Comparison of ENCODE assay signal across 19 cellular contexts in the genomic region with DNA sequence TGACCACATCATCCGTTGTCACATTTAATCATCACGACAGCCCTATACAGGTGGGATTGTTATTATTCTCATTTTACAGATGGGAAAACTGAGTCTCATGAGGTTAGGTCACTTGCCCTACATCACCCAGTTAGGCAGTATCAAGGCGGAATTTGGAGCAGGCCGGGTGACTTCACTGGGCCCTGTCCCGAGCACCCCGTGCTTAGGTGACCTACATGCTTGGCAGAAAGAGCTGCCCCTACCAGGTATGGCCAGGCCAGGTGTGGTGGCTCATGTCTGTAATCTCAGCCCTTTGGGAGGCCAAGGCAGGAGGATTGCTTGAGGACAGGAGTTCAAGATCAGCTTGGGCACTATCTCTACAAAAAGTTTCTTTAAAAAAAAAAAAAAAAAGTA. TPM values are rescaled to one million over a fixed set of nuclear protein-coding genes. Genes with fewer than 3 reads are reported as not detected.
"Had no signal": no experiment of that assay in that cellular context is flagged by ENCODE, and none has a peak within 500 bp of the region (broad histone marks: within the 10 kb centered on the region; RNA-seq: fewer than 3 reads in every experiment).

No MANE protein-coding gene starts in this region.

- DNase-seq: activated CD4-positive, alpha-beta T cell treated with anti-CD3 and anti-CD28 coated beads for 1 hour; activated naive CD8-positive, alpha-beta T cell treated with anti-CD3 and anti-CD28 coated beads for 36 hours; activated T-cell treated with anti-CD3 and anti-CD28 coated beads, Interleukin-2, amount 50 U/mL, for 72 hours; amniotic stem cell; central memory CD4-positive, alpha-beta T cell; heart left ventricle; immature natural killer cell; lower lobe of right lung; midbrain; posterior cingulate gyrus; stimulated activated naive CD8-positive, alpha-beta T cell treated with anti-CD3 and anti-CD28 coated beads, Interleukin-15, Interleukin-2, amounts not matched to agents 100 U/mL and 50 U/mL, for 24 hours; substantia nigra; T-helper 17 cell had no signal

- H3K27ac ChIP-seq: coronary artery, gastroesophageal sphincter, lower lobe of right lung, tibial nerve, vagina, WERI-Rb-1 had no signal

- H3K36me3 ChIP-seq: WERI-Rb-1 had no signal

- H3K27me3 ChIP-seq: gastroesophageal sphincter, heart left ventricle, tibial nerve, vagina had no signal

- H3K4me3 ChIP-seq: coronary artery, gastroesophageal sphincter, heart left ventricle, lower lobe of right lung, tibial nerve, vagina had no signal

- H3K9me3 ChIP-seq: gastroesophageal sphincter, heart left ventricle, lower lobe of right lung, vagina had no signal

- ATAC-seq: activated T-cell treated with anti-CD3 and anti-CD28 coated beads, Interleukin-2, amount 50 U/mL, for 72 hours; gastroesophageal sphincter; stimulated activated naive CD8-positive, alpha-beta T cell treated with anti-CD3 and anti-CD28 coated beads, Interleukin-15, Interleukin-2, amounts not matched to agents 100 U/mL and 50 U/mL, for 24 hours; T-helper 17 cell had no signal

RNA-seq across cellular contexts. Expression of a gene that starts 44.0 kb away (rescaled TPM):
- total RNA-seq: activated CD8-positive, alpha-beta memory T cell treated with anti-CD3 and anti-CD28 coated beads for 36 hours; activated naive CD8-positive, alpha-beta T cell treated with anti-CD3 and anti-CD28 coated beads for 36 hours; activated T-cell treated with anti-CD3 and anti-CD28 coated beads, Interleukin-2, amount 50 U/mL, for 72 hours had no signal
- polyA plus RNA-seq: immature natural killer cell had no signal
